ENCODE assay signal across 8 cellular contexts in the genomic region with DNA sequence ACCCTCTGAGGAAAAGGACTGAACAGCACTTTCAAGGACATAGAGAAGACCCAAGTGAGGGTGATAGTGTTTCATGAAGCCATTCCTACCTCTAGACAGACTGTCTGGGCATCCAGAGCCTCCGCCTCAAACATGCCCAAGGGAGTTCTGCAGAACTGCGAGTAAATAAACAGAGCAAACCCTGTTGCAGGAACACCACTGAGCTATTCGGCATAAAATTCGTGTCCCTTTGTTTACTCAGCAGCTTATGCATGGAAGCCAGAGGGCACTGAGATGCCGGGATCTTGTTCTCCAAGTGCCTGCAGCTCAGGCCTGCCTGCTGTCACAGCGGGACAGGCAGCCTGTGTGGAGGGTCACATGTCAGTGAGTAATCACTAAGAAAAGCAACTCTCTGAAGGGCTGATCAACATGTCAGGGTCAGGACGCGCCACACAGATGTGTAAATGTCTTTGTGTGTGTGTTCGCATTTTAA.
DNase-seq lines count a peak whose midpoint lies in the region; ATAC-seq and TF ChIP-seq lines count a peak whose summit lies in the region.

No MANE protein-coding gene starts in this region.

- H3K9me3 ChIP-seq in HUES48 (ENCODE audit: control insufficient read depth, insufficient read depth, low read length): no peaks in the 10 kb centered on the region
- no peaks in the 10 kb centered on the region for H3K9me3 ChIP-seq in heart left ventricle
- H3K9me3 ChIP-seq in esophagus squamous epithelium: no peaks in the 10 kb centered on the region

- TF ChIP-seq POLR2A in heart left ventricle (IDR thresholded peaks at IDR 0.05): peak in 1 of 2 donors; percentile 17
- TF ChIP-seq POLR2A in esophagus squamous epithelium (IDR thresholded peaks at IDR 0.05): no peak

- H3K4me1 ChIP-seq in HUES48 (ENCODE audit: control insufficient read depth, insufficient read depth, low read length) (peaks cover 24% of the 10 kb centered on the region), heart left ventricle (peaks cover 0 to 26% (median 3%) of the 10 kb centered on the region in 12 donors), esophagus squamous epithelium (peaks cover 0 to 19% (median 7%) of the 10 kb centered on the region in 3 donors)

- H3K27ac ChIP-seq in HUES48 (ENCODE audit: low read depth, low read length) (peak overlapping the region; percentile 77), VCaP (peak overlapping the region; percentile 19; the same call in 1 of the 2 replicates), heart left ventricle (peak overlapping the region in 11 of 12 donors; percentile 31 to 82 (median 65)), esophagus squamous epithelium (peak overlapping the region in 1 of 4 donors; percentile 14)

- no peak for TF ChIP-seq CTCF in VCaP (conservative IDR thresholded peaks at IDR 0.05)
- peak in 7 of 12 donors; percentile 19 to 55 (median 33) for TF ChIP-seq CTCF in heart left ventricle (IDR thresholded peaks at IDR 0.05)
- no peak for TF ChIP-seq CTCF in esophagus squamous epithelium (IDR thresholded peaks at IDR 0.05)

- DNase-seq in heart left ventricle (peak; percentile 61 to 84 (median 74)), putamen (ENCODE audit: low spot score) (peak; percentile 89), SKM-1 (lab: John Stamatoyannopoulos, UW; ENCODE audit: unreplicated experiment) (no peak), esophagus squamous epithelium (lab: John Stamatoyannopoulos, UW) (no peak)
- no peak for DNase-seq in activated CD4-positive, alpha-beta T cell treated with anti-CD3 and anti-CD28 coated beads for 4 hours
- no peak for DNase-seq in stimulated activated CD4-positive, alpha-beta T cell treated with anti-CD3 and anti-CD28 coated beads, Interleukin-12 subunit alpha, Interleukin-12 subunit beta, amount 100 ng/mL, for 4 hours

- H3K27me3 ChIP-seq in HUES48 (ENCODE audit: control insufficient read depth, insufficient read depth, low read length) (no peaks in the 10 kb centered on the region), heart left ventricle (no peaks in the 10 kb centered on the region), esophagus squamous epithelium (no peaks in the 10 kb centered on the region)

- no peak overlapping the region for H3K9ac ChIP-seq in HUES48 (ENCODE audit: low read depth, low read length)

- intact Hi-C loops in heart left ventricle (cut with DNase I) (loop anchor here in 5 of 10 donors (5.0 to 10.0 kb wide), 4 partner anchors 160 to 272 kb away; a partner anchor contains a TSS), esophagus squamous epithelium (cut with DNase I) (no loop called here)

- H3K4me3 ChIP-seq in HUES48 (ENCODE audit: low read depth, low read length) (no peak overlapping the region), heart left ventricle (no peak overlapping the region), esophagus squamous epithelium (no peak overlapping the region)

- WGBS in heart left ventricle, 4 donors: 24 to 33% (median 31%) methylated on average over 8 to 9 of the region's 9 CpGs
- 21 to 36% methylated on average over 7 to 9 of the region's 9 CpGs for WGBS in esophagus squamous epithelium, 2 donors

- no peaks in the 10 kb centered on the region for H3K36me3 ChIP-seq in HUES48 (ENCODE audit: control insufficient read depth, insufficient read depth, low read length)
- no peaks in the 10 kb centered on the region for H3K36me3 ChIP-seq in heart left ventricle
- no peaks in the 10 kb centered on the region for H3K36me3 ChIP-seq in esophagus squamous epithelium

- ATAC-seq in heart left ventricle: peak; percentile 93 to 96 (median 94)

Comparison
In these comparisons a context has a peak if more than half of its experiments do, and no peak if none do; other contexts are left out.
1. CTCF ChIP-seq: peak in heart left ventricle (7 of 12); none in VCaP (single experiment) and esophagus squamous epithelium (0 of 6).
2. DNase-seq: peak in heart left ventricle (5 of 5) and putamen (single experiment); none in activated CD4-positive, alpha-beta T cell treated with anti-CD3 and anti-CD28 coated beads for 4 hours (0 of 2), SKM-1 (single experiment), esophagus squamous epithelium (single experiment) and stimulated activated CD4-positive, alpha-beta T cell treated with anti-CD3 and anti-CD28 coated beads, Interleukin-12 subunit alpha, Interleukin-12 subunit beta, amount 100 ng/mL, for 4 hours (single experiment).